Comparison of ENCODE assay signal across 6 cellular contexts in genomic region chr7:81135322-81135721, GRCh38.
"Had no signal": no experiment of that assay in that cellular context is flagged by ENCODE, and none has a peak within 500 bp of the region (broad histone marks: within the 10 kb centered on the region; RNA-seq: fewer than 3 reads in every experiment).

No MANE protein-coding gene starts in this region.

- H2AFZ ChIP-seq: GM23338 had no signal

- H3K4me1 ChIP-seq: HAP-1 had no signal

- ATAC-seq: GM23338, HCT116 had no signal

- H3K36me3 ChIP-seq: HAP-1 had no signal

- H3K4me3 ChIP-seq: GM23338, HAP-1 had no signal

- H3K9me3 ChIP-seq: HAP-1 had no signal

- H3K27ac ChIP-seq: HL-60 had no signal

- DNase-seq: H7, KG1 had no signal

- H3K4me2 ChIP-seq: GM23338 had no signal
